Comparison of ENCODE assay signal across 11 cellular contexts in genomic region chr19:50720921-50721291, GRCh38. TPM values are rescaled to one million over a fixed set of nuclear protein-coding genes. Genes with fewer than 3 reads are reported as not detected.
DNase-seq lines count a peak whose midpoint lies in the region; ATAC-seq and TF ChIP-seq lines count a peak whose summit lies in the region.
"Had no signal": no experiment of that assay in that cellular context is flagged by ENCODE, and none has a peak within 500 bp of the region (broad histone marks: within the 10 kb centered on the region; RNA-seq: fewer than 3 reads in every experiment).

No MANE protein-coding gene starts in this region.

- no peak overlapping the region for H3K27ac ChIP-seq in GM23338 (ENCODE audit: low read depth)
- H3K27ac ChIP-seq: lower lobe of right lung had no signal

- H3K4me1 ChIP-seq in GM23338 (ENCODE audit: insufficient read depth): peaks cover 46% of the 10 kb centered on the region

- H3K9me3 Mint-ChIP-seq in GM23338: peaks cover 75% of the 10 kb centered on the region
- H3K9me3 Mint-ChIP-seq: activated naive CD4-positive, alpha-beta T cell treated with anti-CD3 and anti-CD28 coated beads, Interleukin-2, amount 50 U/mL, for 24 hours had no signal

- peak overlapping the region; percentile 76; the same call in 1 of the 2 replicates for H3K4me2 ChIP-seq in GM23338

- H4K20me1 ChIP-seq in GM23338 (replicated peaks; ENCODE audit: insufficient read depth): no peaks in the 10 kb centered on the region

- peak overlapping the region; percentile 47; the same call in 1 of the 2 replicates for H3K4me3 ChIP-seq in GM23338
- no peak overlapping the region for H3K4me3 ChIP-seq in fibroblast of pulmonary artery (replicated peaks; ENCODE audit: low read depth, low read length)
- H3K4me3 ChIP-seq: lower lobe of right lung had no signal

- H2AFZ ChIP-seq in GM23338: no peak overlapping the region

- H3K27ac Mint-ChIP-seq in GM23338: no peak overlapping the region
- H3K27ac Mint-ChIP-seq: activated naive CD4-positive, alpha-beta T cell treated with anti-CD3 and anti-CD28 coated beads, Interleukin-2, amount 50 U/mL, for 24 hours had no signal

- no peak for ATAC-seq in GM23338
- ATAC-seq: lower lobe of right lung had no signal

- H3K27me3 ChIP-seq in GM23338 (ENCODE audit: insufficient read depth): peaks cover 57% of the 10 kb centered on the region

- no peak overlapping the region for H3K4me3 Mint-ChIP-seq in GM23338

- peaks cover 6% of the 10 kb centered on the region for H3K79me2 ChIP-seq in GM23338 (replicated peaks; ENCODE audit: insufficient read depth)

- peaks cover 20% of the 10 kb centered on the region for H3K27me3 Mint-ChIP-seq in GM23338 (ENCODE audit: insufficient read depth, low read depth, poor library complexity)

- H3K36me3 Mint-ChIP-seq in GM23338 (ENCODE audit: low read depth): peaks cover 27% of the 10 kb centered on the region
- H3K36me3 Mint-ChIP-seq: activated naive CD4-positive, alpha-beta T cell treated with anti-CD3 and anti-CD28 coated beads, Interleukin-2, amount 50 U/mL, for 24 hours had no signal

- TF ChIP-seq CTCF in GM23338 (conservative IDR thresholded peaks at IDR 0.05; ENCODE audit: low read depth in 2 of 2) (peak in 1 of 2 experiments; percentile 51; a peak in 3 of 4 replicates), fibroblast of pulmonary artery (IDR thresholded peaks at IDR 0.05; ENCODE audit: low read length, missing control alignments) (peak; percentile 9)

- DNase-seq in AG08395 (ENCODE audit: low spot score) (peak; percentile 76), GM23338 (ENCODE audit: low spot score) (no peak), RPMI8226 (peak; percentile 87), fibroblast of pulmonary artery (ENCODE audit: low read depth) (no peak), DMS53 treated with DMSO at 0.1 percent for 48 hours (lab: John Stamatoyannopoulos, UW; ENCODE audit: unreplicated experiment) (no peak), DMS53 (lab: John Stamatoyannopoulos, UW) (no peak)
- no peak for DNase-seq in activated CD4-positive, alpha-beta T cell treated with anti-CD3 and anti-CD28 coated beads for 4 hours
- no peak for DNase-seq in activated CD8-positive, alpha-beta memory T cell treated with anti-CD3 and anti-CD28 coated beads, Interleukin-2, amount 50 U/mL, for 48 hours
- DNase-seq: lower lobe of right lung, NCI-H526 treated with DMSO at 0.1 percent for 48 hours had no signal

- no peaks in the 10 kb centered on the region for H3K9me2 ChIP-seq in GM23338 (ENCODE audit: insufficient read depth)

- H3K36me3 ChIP-seq in GM23338 (ENCODE audit: insufficient read depth): no peaks in the 10 kb centered on the region
- H3K36me3 ChIP-seq: lower lobe of right lung had no signal

- no peaks in the 10 kb centered on the region for H3K4me1 Mint-ChIP-seq in GM23338

- H3F3A ChIP-seq in GM23338 (replicated peaks; ENCODE audit: low read depth): 0 out of 2 replicates have a peak, but pooled peaks cover 7% of the 10 kb centered on the region

TF ChIP-seq in GM23338, 12 proteins besides CTCF, POLR2A, EP300 and RAD21:
- TF ChIP-seq JUNB (IDR thresholded peaks at IDR 0.05; ENCODE audit: unreplicated experiment): no peak
- TF ChIP-seq ETS1 (IDR thresholded peaks at IDR 0.05): no peak
- no peak for TF ChIP-seq CREB1 (CRISPR knock-in tag; IDR thresholded peaks at IDR 0.05; ENCODE audit: low read depth)
- TF ChIP-seq ZNF114 (CRISPR knock-in tag; IDR thresholded peaks at IDR 0.05): no peak
- no peak for TF ChIP-seq ZNF331 (CRISPR knock-in tag; IDR thresholded peaks at IDR 0.05; ENCODE audit: low read depth)
- TF ChIP-seq EZH2phosphoT487 (IDR thresholded peaks at IDR 0.05; ENCODE audit: unreplicated experiment): no peak
- no peak for TF ChIP-seq STAT1 (IDR thresholded peaks at IDR 0.05; ENCODE audit: unreplicated experiment)
- TF ChIP-seq EZH2 (IDR thresholded peaks at IDR 0.05; ENCODE audit: low read depth, unreplicated experiment): no peak
TF ChIP-seq in GM23338: peak in this region for 0.

RNA-seq across cellular contexts. Expression of gene SHANK1, which starts 1.3 kb away (rescaled TPM):
- 3.3 and 4.1 TPM in 2 replicates for total RNA-seq in GM23338 (2014; rRNA removed; shearing (Covaris generic))
- 0.23 and 0.30 TPM in 2 replicates for polyA plus RNA-seq in GM23338 (2016; fragmentation: Nextera tagmentation; extraction: Ambion mirVana)

RNA-seq across cellular contexts. Expression of gene CLEC11A, which starts 2.3 kb away (rescaled TPM):
- 7.2 and 8.0 TPM in 2 replicates for total RNA-seq in GM23338 (2014; rRNA removed; shearing (Covaris generic))
- polyA plus RNA-seq in GM23338 (2016; fragmentation: Nextera tagmentation; extraction: Ambion mirVana): 15.5 and 18.5 TPM in 2 replicates

RNA-seq across cellular contexts. Expression of gene GPR32, which starts 49.4 kb away (rescaled TPM):
- total RNA-seq in GM23338 (2014; rRNA removed; shearing (Covaris generic)): not detected in 2 replicates
- not detected in 2 replicates for polyA plus RNA-seq in GM23338 (2016; fragmentation: Nextera tagmentation; extraction: Ambion mirVana)
- total RNA-seq: lower lobe of right lung had no signal

Comparison
In these comparisons a context has a peak if more than half of its experiments do, and no peak if none do; other contexts are left out.
1. DNase-seq: peak in AG08395 (single experiment) and RPMI8226 (single experiment); none in GM23338 (single experiment), fibroblast of pulmonary artery (single experiment), DMS53 treated with DMSO at 0.1 percent for 48 hours (single experiment), DMS53 (single experiment), activated CD4-positive, alpha-beta T cell treated with anti-CD3 and anti-CD28 coated beads for 4 hours (0 of 2) and activated CD8-positive, alpha-beta memory T cell treated with anti-CD3 and anti-CD28 coated beads, Interleukin-2, amount 50 U/mL, for 48 hours (single experiment).